8 cellular contexts compared by ENCODE assay signal in the genomic region with DNA sequence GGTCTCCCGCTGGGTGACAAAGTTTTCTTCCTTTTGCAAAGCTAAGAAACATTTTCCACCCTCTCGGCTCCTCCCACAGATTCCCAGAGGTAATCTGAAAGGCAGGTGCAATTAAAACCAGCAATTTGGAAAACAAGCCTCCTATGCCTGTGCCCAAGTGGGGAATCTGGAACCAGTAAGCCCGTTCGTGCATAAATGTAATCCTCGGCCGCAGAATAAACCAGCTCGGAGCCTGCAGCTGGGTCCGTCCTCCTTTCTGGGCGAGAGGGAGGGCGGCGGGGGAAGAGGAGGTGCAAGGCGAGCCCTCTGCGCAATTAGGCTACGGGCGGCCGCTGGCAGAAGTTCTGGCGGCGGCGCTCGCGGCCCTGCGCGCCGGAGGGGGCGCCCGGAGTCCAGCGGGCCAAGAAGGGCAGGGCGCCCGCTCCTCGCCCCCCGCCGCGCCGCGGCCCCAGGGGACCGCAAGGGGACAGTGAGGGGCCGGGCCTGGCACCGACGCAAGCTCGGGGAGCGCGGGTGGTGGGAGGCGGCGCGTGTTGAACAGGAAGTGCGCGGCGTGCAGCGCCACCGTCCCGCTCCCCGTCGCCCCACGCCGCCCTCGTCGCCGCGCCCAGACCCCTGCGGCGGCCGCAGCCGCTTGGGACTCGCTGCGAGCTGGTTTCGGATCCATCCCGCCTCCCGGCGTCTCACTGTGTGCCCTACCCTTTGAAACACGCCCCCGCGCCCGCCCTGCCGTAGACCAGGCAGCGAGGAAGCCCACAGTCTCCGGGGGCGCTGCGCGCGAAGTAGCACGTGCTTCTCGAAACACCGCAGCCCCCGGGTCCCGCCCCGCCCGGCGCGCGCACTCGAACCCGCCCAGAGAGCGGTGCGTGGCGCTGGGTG. TPM values are rescaled to one million over a fixed set of nuclear protein-coding genes. Genes with fewer than 3 reads are reported as not detected.
DNase-seq lines count a peak whose midpoint lies in the region; ATAC-seq, FAIRE-seq and TF ChIP-seq lines count a peak whose summit lies in the region.

A gene (minus strand): TSS at position 217 of the 879 bp plus-strand sequence. CDS start 495 bp downstream, outside the sequence.

- H3K4me2 ChIP-seq in A549 (peak within 1 kb of the TSS; percentile 99), OCI-LY7 (ENCODE audit: low read length) (peak within 1 kb of the TSS; percentile 28)

- ATAC-seq in A549 (peak; percentile 56 to 57), GM18867 (IDR thresholded peaks at IDR 0.05; ENCODE audit: unreplicated experiment) (peak; percentile 76), HG03439 (IDR thresholded peaks at IDR 0.05; ENCODE audit: unreplicated experiment) (peak; percentile 54)

- CTCF ChIA-PET in A549 (lab: Yijun Ruan, JAX) = interaction anchor here (0.7 to 3.7 kb wide), 9 partner anchors 9 to 96 kb away, joined by 3 to 30 read pairs (median 3); no protein-coding TSS in a partner anchor
- CTCF ChIA-PET in OCI-LY7 (lab: Charles Lee; ENCODE audit: unreplicated experiment) = no interaction called here

- POLR2A ChIA-PET in A549 (lab: Yijun Ruan, JAX) = no interaction called here
- POLR2A ChIA-PET in OCI-LY7 (lab: Charles Lee) = no interaction called here

- no peak for TF ChIP-seq EP300 in A549 (IDR thresholded peaks at IDR 0.05)

- TF ChIP-seq CTCF in A549 (IDR thresholded peaks at IDR 0.05) = peak; percentile 30
- no peak for TF ChIP-seq CTCF in OCI-LY7 (conservative IDR thresholded peaks at IDR 0.05; ENCODE audit: low read length)
- no peak for TF ChIP-seq CTCF in foreskin fibroblast (IDR thresholded peaks at IDR 0.05; ENCODE audit: low read depth, low read length)
- no peak for TF ChIP-seq CTCF in subcutaneous adipose tissue (IDR thresholded peaks at IDR 0.05; ENCODE audit: low read depth)

- intact Hi-C loops in OCI-LY7 (cut with micrococcal nuclease; ENCODE audit: unreplicated experiment) = no loop called here

- no peaks in the 10 kb centered on the region for H3K9me2 ChIP-seq in OCI-LY7 (ENCODE audit: insufficient read depth, low read length)

- WGBS in A549 (ENCODE audit: missing lambda C conversion rate) = 3% methylated on average over 27 of the region's 95 CpGs

- H3K9me3 ChIP-seq in A549 = no peaks in the 10 kb centered on the region
- H3K9me3 ChIP-seq in OCI-LY7 (ENCODE audit: low read length) = no peaks in the 10 kb centered on the region

- no peaks in the 10 kb centered on the region for H4K20me1 ChIP-seq in OCI-LY7 (ENCODE audit: insufficient read depth, low read length)

- DNase-seq in A549 (ENCODE audit: low read depth in 1 of 2, low spot score in 1 of 2) (peak; percentile 46 to 55), OCI-LY7 (ENCODE audit: low spot score) (no peak), foreskin fibroblast (peak; percentile 23 to 67), nucleus accumbens (lab: John Stamatoyannopoulos, UW) (peak in 38 of 56 donors; percentile 11 to 78 (median 48))
- DNase-seq in activated effector memory CD4-positive, alpha-beta T cell treated with Interleukin-2 at 50 U/mL for 16 hours = peak; percentile 62

- no peaks in the 10 kb centered on the region for H3K36me3 ChIP-seq in OCI-LY7 (ENCODE audit: insufficient read depth, low read length)

- TF ChIP-seq POLR2A in A549 (IDR thresholded peaks at IDR 0.05; ENCODE audit: low read length) = no peak

- no peaks in the 10 kb centered on the region for H3K79me2 ChIP-seq in OCI-LY7 (ENCODE audit: insufficient read depth, low read depth, low read length)

- H3K4me3 ChIP-seq in A549 (peak within 1 kb of the TSS; percentile 64), OCI-LY7 (ENCODE audit: low read depth, low read length, poor library complexity, severe bottlenecking) (peak within 1 kb of the TSS; percentile 38), foreskin fibroblast (ENCODE audit: low read depth in 1 of 2, low read length in 2 of 2) (peak within 1 kb of the TSS; percentile 58 to 60)

- BruUV-seq in OCI-LY7 (replicated peaks; lab: Mats Ljungman, UMichigan) = no TSS peak

- H2AFZ ChIP-seq in OCI-LY7 (ENCODE audit: low read length) = no peak within 1 kb of the TSS

- H3K4me1 ChIP-seq in A549 (peaks cover 11% of the 10 kb centered on the region; the same call in 2 of the 3 replicates), OCI-LY7 (ENCODE audit: insufficient read depth, low read length, poor library complexity, severe bottlenecking) (no peaks in the 10 kb centered on the region)

- TF ChIP-seq RAD21 in A549 (conservative IDR thresholded peaks at IDR 0.05 in 1 of 2, IDR thresholded peaks at IDR 0.05 in 1 of 2) = no peak

- peak within 1 kb of the TSS; percentile 77 to 85 for H3K27ac ChIP-seq in A549
- H3K27ac ChIP-seq in OCI-LY7 (ENCODE audit: low read depth, low read length, poor library complexity, severe bottlenecking) = no peak within 1 kb of the TSS

- FAIRE-seq in A549 (lab: Jason Lieb, UNC) = no peak

TF ChIP-seq in A549, 52 proteins besides CTCF, POLR2A, EP300 and RAD21:
- TF ChIP-seq KDM1A (IDR thresholded peaks at IDR 0.05; ENCODE audit: low read depth) (no peak), ZNF302 (CRISPR knock-in tag; IDR thresholded peaks at IDR 0.05) (no peak), PHF8 (IDR thresholded peaks at IDR 0.05; ENCODE audit: borderline replicate concordance, low read depth) (no peak; the same call in 1 of the 2 replicates), CEBPB (IDR thresholded peaks at IDR 0.05) (no peak), SMC3 (IDR thresholded peaks at IDR 0.05) (0 out of 3 replicates have a peak, but pooled peaks have one; percentile 13), HDAC2 (IDR thresholded peaks at IDR 0.05) (peak; percentile 39; the same call in 1 of the 2 replicates), CHD2 (IDR thresholded peaks at IDR 0.05; ENCODE audit: low read length, partially characterized antibody) (no peak), MYC (IDR thresholded peaks at IDR 0.05; ENCODE audit: borderline replicate concordance, low read length) (0 out of 2 replicates have a peak, but pooled peaks have one; percentile 20), ZC3H11A (IDR thresholded peaks at IDR 0.05) (no peak), HOXB13 (CRISPR knock-in tag; IDR thresholded peaks at IDR 0.05; ENCODE audit: low read depth) (no peak), CBX2 (IDR thresholded peaks at IDR 0.05; ENCODE audit: borderline replicate concordance, low read depth) (no peak), POLR2AphosphoS2 (conservative IDR thresholded peaks at IDR 0.05; ENCODE audit: low read length) (no peak), BHLHE40 (IDR thresholded peaks at IDR 0.05; ENCODE audit: low read depth, low read length) (no peak), CBX8 (IDR thresholded peaks at IDR 0.05) (0 out of 2 replicates have a peak, but pooled peaks have one; percentile 62), GATA3 (IDR thresholded peaks at IDR 0.05; ENCODE audit: borderline replicate concordance) (0 out of 2 replicates have a peak, but pooled peaks have one; percentile 16), EHF (CRISPR knock-in tag; IDR thresholded peaks at IDR 0.05) (no peak), RARB (CRISPR knock-in tag; IDR thresholded peaks at IDR 0.05) (no peak), RNF2 (IDR thresholded peaks at IDR 0.05; ENCODE audit: borderline replicate concordance, low read depth) (0 out of 2 replicates have a peak, but pooled peaks have one; percentile 80)
- TF ChIP-seq, protein P1, sequence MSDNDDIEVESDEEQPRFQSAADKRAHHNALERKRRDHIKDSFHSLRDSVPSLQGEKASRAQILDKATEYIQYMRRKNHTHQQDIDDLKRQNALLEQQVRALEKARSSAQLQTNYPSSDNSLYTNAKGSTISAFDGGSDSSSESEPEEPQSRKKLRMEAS (IDR thresholded peaks at IDR 0.05) = peak; percentile 91
- TF ChIP-seq, protein P2, sequence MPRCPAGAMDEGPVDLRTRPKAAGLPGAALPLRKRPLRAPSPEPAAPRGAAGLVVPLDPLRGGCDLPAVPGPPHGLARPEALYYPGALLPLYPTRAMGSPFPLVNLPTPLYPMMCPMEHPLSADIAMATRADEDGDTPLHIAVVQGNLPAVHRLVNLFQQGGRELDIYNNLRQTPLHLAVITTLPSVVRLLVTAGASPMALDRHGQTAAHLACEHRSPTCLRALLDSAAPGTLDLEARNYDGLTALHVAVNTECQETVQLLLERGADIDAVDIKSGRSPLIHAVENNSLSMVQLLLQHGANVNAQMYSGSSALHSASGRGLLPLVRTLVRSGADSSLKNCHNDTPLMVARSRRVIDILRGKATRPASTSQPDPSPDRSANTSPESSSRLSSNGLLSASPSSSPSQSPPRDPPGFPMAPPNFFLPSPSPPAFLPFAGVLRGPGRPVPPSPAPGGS (IDR thresholded peaks at IDR 0.05) = 0 out of 3 replicates have a peak, but pooled peaks have one; percentile 6
- TF ChIP-seq, protein P3, sequence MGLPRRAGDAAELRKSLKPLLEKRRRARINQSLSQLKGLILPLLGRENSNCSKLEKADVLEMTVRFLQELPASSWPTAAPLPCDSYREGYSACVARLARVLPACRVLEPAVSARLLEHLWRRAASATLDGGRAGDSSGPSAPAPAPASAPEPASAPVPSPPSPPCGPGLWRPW (IDR thresholded peaks at IDR 0.05) = no peak
- TF ChIP-seq, protein P4, sequence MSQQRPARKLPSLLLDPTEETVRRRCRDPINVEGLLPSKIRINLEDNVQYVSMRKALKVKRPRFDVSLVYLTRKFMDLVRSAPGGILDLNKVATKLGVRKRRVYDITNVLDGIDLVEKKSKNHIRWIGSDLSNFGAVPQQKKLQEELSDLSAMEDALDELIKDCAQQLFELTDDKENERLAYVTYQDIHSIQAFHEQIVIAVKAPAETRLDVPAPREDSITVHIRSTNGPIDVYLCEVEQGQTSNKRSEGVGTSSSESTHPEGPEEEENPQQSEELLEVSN (IDR thresholded peaks at IDR 0.05; ENCODE audit: borderline replicate concordance, low read depth) = peak; percentile 91

RNA-seq across cellular contexts. Expression of the gene that starts here (rescaled TPM):
- polyA plus RNA-seq in A549 (2011; rRNA removed) = 23.0 and 31.7 TPM in 2 replicates
- 15.6 and 16.2 TPM in 2 replicates for polyA plus RNA-seq in A549 (2012; cell fraction: cytosol; rRNA removed)
- 8.0 and 12.4 TPM in 2 replicates for polyA plus RNA-seq in A549 (2012; cell fraction: nucleus; rRNA removed)
- 26.5 to 32.2 TPM (median 31.3 TPM) in 3 replicates for polyA plus RNA-seq in A549 (2017; fragmentation: RNase III; extraction: RNeasy Plus Mini Kit Qiagen cat#74134 plus additional on column Dnase treatment)
- 6.5 and 8.0 TPM in 2 replicates for polyA minus RNA-seq in A549 (2011; rRNA and poly(A)+ RNA removed)
- 1.1 and 1.2 TPM in 2 replicates for total RNA-seq in OCI-LY7 (2014; rRNA removed; shearing (Covaris generic))
- 5.1 and 5.8 TPM in 2 replicates for total RNA-seq in OCI-LY7 (2022)
- total RNA-seq in subcutaneous adipose tissue = 10 to 100 TPM; 47.1 to 77.6 (median 67.6) TPM

Comparison
In these comparisons a context has a peak if more than half of its experiments do, and no peak if none do; other contexts are left out.
1. RNA of the gene that starts here (total RNA-seq): 47.1 to 77.6 TPM in subcutaneous adipose tissue; 1.1 to 5.8 TPM in OCI-LY7; every median in the first group is over 4 times any median in the second.
2. Peak in every context shown above with its lines, with median percentiles within 50 percentile points of each other: ATAC-seq and H3K4me3 ChIP-seq.